Comparison of ENCODE assay signal across 21 cellular contexts in genomic region chr2:185970148-185970852, GRCh38.
DNase-seq lines count a peak whose midpoint lies in the region; ATAC-seq, FAIRE-seq and TF ChIP-seq lines count a peak whose summit lies in the region.
"Had no signal": no experiment of that assay in that cellular context is flagged by ENCODE, and none has a peak within 500 bp of the region (broad histone marks: within the 10 kb centered on the region; RNA-seq: fewer than 3 reads in every experiment).

No MANE protein-coding gene starts in this region.

- H3K27ac Mint-ChIP-seq in stimulated activated naive CD8-positive, alpha-beta T cell treated with anti-CD3 and anti-CD28 coated beads, Interleukin-15, amount 100 ng/mL, for 72 hours = no peak overlapping the region
- H3K27ac Mint-ChIP-seq: activated CD4-positive, alpha-beta memory T cell treated with anti-CD3 and anti-CD28 coated beads for 36 hours; activated naive CD8-positive, alpha-beta T cell; CD4-positive, alpha-beta T cell; stimulated activated naive CD8-positive, alpha-beta T cell treated with anti-CD3 and anti-CD28 coated beads, Interleukin-15, Interleukin-2, amounts not matched to agents 100 ng/mL and 50 ng/mL, for 24 hours; T-helper 17 cell had no signal

- peaks cover 3% of the 10 kb centered on the region; the same call in 1 of the 2 replicates for H3K9me3 ChIP-seq in Panc1 (ENCODE audit: control insufficient read depth, insufficient read depth, low read depth, low read length)
- H3K9me3 ChIP-seq: right atrium auricular region had no signal

- no peak overlapping the region for H3K27ac ChIP-seq in Panc1 (ENCODE audit: low read length)
- H3K27ac ChIP-seq: dorsolateral prefrontal cortex, right atrium auricular region had no signal

- no peak for TF ChIP-seq CTCF in Panc1 (IDR thresholded peaks at IDR 0.05)
- no peak for TF ChIP-seq CTCF in epithelial cell of esophagus (IDR thresholded peaks at IDR 0.05; ENCODE audit: insufficient read depth, low read depth, low read length, missing control alignments)
- no peak for TF ChIP-seq CTCF in D721Med (IDR thresholded peaks at IDR 0.05; ENCODE audit: insufficient read depth, missing control alignments)

- no peaks in the 10 kb centered on the region for H3K36me3 ChIP-seq in Panc1 (ENCODE audit: control insufficient read depth, insufficient read depth, low read length)
- H3K36me3 ChIP-seq: right atrium auricular region had no signal

- H3K4me3 Mint-ChIP-seq in stimulated activated naive CD8-positive, alpha-beta T cell treated with anti-CD3 and anti-CD28 coated beads, Interleukin-15, amount 100 ng/mL, for 72 hours = no peak overlapping the region
- H3K4me3 Mint-ChIP-seq: activated CD4-positive, alpha-beta memory T cell treated with anti-CD3 and anti-CD28 coated beads for 36 hours; activated naive CD8-positive, alpha-beta T cell; activated T-cell treated with anti-CD3 and anti-CD28 coated beads, Interleukin-2, amount 50 U/mL, for 4 hours; CD4-positive, alpha-beta T cell; stimulated activated naive CD8-positive, alpha-beta T cell treated with anti-CD3 and anti-CD28 coated beads, Interleukin-15, Interleukin-2, amounts not matched to agents 100 ng/mL and 50 ng/mL, for 24 hours; T-helper 17 cell had no signal

- DNase-seq in Caki2 (ENCODE audit: low read depth) (peak; percentile 59), Panc1 (ENCODE audit: low read depth, low spot score) (no peak), epithelial cell of esophagus (ENCODE audit: low read depth) (peak; percentile 77), mucosa of gallbladder (ENCODE audit: low spot score) (peak; percentile 37), SIG-M5 treated with dmso at 0.1 percent for 504 hours (lab: John Stamatoyannopoulos, UW; ENCODE audit: unreplicated experiment) (no peak), D721Med (ENCODE audit: insufficient read length, low spot score) (no peak)
- DNase-seq in activated naive CD4-positive, alpha-beta T cell treated with Interleukin-2 at 50 U/mL for 16 hours = no peak
- no peak for DNase-seq in stimulated activated naive CD8-positive, alpha-beta T cell treated with anti-CD3 and anti-CD28 coated beads, Interleukin-15, amount 100 ng/mL, for 72 hours
- DNase-seq: activated CD4-positive, alpha-beta memory T cell treated with anti-CD3 and anti-CD28 coated beads for 36 hours; activated T-cell treated with anti-CD3 and anti-CD28 coated beads, Interleukin-2, amount 50 U/mL, for 4 hours; CD4-positive, alpha-beta T cell; dorsolateral prefrontal cortex; kidney; mesendoderm; NCI-H2029; SIG-M5; T-helper 17 cell had no signal

- intact Hi-C loops in Panc1 (cut with micrococcal nuclease; ENCODE audit: unreplicated experiment) = no loop called here

- H3K4me1 Mint-ChIP-seq in stimulated activated naive CD8-positive, alpha-beta T cell treated with anti-CD3 and anti-CD28 coated beads, Interleukin-15, amount 100 ng/mL, for 72 hours = no peaks in the 10 kb centered on the region
- H3K4me1 Mint-ChIP-seq: T-helper 17 cell had no signal

- CTCF ChIA-PET in Panc1 (lab: Charles Lee) = interaction anchor here (0.5 kb wide), 1 partner anchor 272 kb away, joined by 3 read pairs; no protein-coding TSS in a partner anchor

- H3K27me3 Mint-ChIP-seq in stimulated activated naive CD8-positive, alpha-beta T cell treated with anti-CD3 and anti-CD28 coated beads, Interleukin-15, amount 100 ng/mL, for 72 hours = no peaks in the 10 kb centered on the region
- H3K27me3 Mint-ChIP-seq: activated CD4-positive, alpha-beta memory T cell treated with anti-CD3 and anti-CD28 coated beads for 36 hours; activated naive CD8-positive, alpha-beta T cell; CD4-positive, alpha-beta T cell; stimulated activated naive CD8-positive, alpha-beta T cell treated with anti-CD3 and anti-CD28 coated beads, Interleukin-15, Interleukin-2, amounts not matched to agents 100 ng/mL and 50 ng/mL, for 24 hours; T-helper 17 cell had no signal

- in situ Hi-C loops in Caki2 (cut with HindIII; ENCODE audit: low pct_unique_long_range_greater_than_20kb, low sequenced_read_pairs) = no loop called here
- in situ Hi-C loops in Panc1 (cut with HindIII; ENCODE audit: low pct_unique_long_range_greater_than_20kb, low sequenced_read_pairs) = no loop called here

- 0 out of 2 replicates have a peak, but pooled peaks have one; percentile 45 for ATAC-seq in Panc1
- ATAC-seq in stimulated activated naive CD8-positive, alpha-beta T cell treated with anti-CD3 and anti-CD28 coated beads, Interleukin-15, amount 100 ng/mL, for 72 hours = no peak
- ATAC-seq: activated T-cell treated with anti-CD3 and anti-CD28 coated beads, Interleukin-2, amount 50 U/mL, for 4 hours; K562; T-helper 17 cell had no signal

- no peaks in the 10 kb centered on the region; the same call in 1 of the 2 replicates for H3K4me1 ChIP-seq in Panc1 (ENCODE audit: control insufficient read depth, insufficient read depth, low read length)
- H3K4me1 ChIP-seq: right atrium auricular region had no signal

- no peak for FAIRE-seq in D721Med (lab: Jason Lieb, UNC)
- FAIRE-seq: K562 had no signal

- H3K27me3 ChIP-seq in Panc1 (ENCODE audit: control insufficient read depth, insufficient read depth, low read length) = no peaks in the 10 kb centered on the region
- H3K27me3 ChIP-seq: dorsolateral prefrontal cortex, right atrium auricular region had no signal

- POLR2A ChIA-PET in Panc1 (lab: Charles Lee) = no interaction called here

- BruUV-seq in Panc1 (replicated peaks; lab: Mats Ljungman, UMichigan) = no TSS peak

- no peak overlapping the region for H3K4me3 ChIP-seq in Panc1 (ENCODE audit: low read depth in 2 of 2, low read length in 2 of 2)
- no peak overlapping the region for H3K4me3 ChIP-seq in epithelial cell of esophagus (ENCODE audit: low read length)
- H3K4me3 ChIP-seq: dorsolateral prefrontal cortex, K562, right atrium auricular region had no signal

- H3K9me3 Mint-ChIP-seq in stimulated activated naive CD8-positive, alpha-beta T cell treated with anti-CD3 and anti-CD28 coated beads, Interleukin-15, amount 100 ng/mL, for 72 hours = peaks cover 5 to 14% of the 10 kb centered on the region in 2 donors

Comparison
In these comparisons a context has a peak if more than half of its experiments do, and no peak if none do; other contexts are left out.
1. DNase-seq: peak in Caki2 (single experiment), epithelial cell of esophagus (single experiment) and mucosa of gallbladder (single experiment); none in Panc1 (single experiment), activated naive CD4-positive, alpha-beta T cell treated with Interleukin-2 at 50 U/mL for 16 hours (single experiment), SIG-M5 treated with dmso at 0.1 percent for 504 hours (single experiment), D721Med (single experiment) and stimulated activated naive CD8-positive, alpha-beta T cell treated with anti-CD3 and anti-CD28 coated beads, Interleukin-15, amount 100 ng/mL, for 72 hours (0 of 2).